9 cellular contexts compared by ENCODE assay signal in the genomic region with DNA sequence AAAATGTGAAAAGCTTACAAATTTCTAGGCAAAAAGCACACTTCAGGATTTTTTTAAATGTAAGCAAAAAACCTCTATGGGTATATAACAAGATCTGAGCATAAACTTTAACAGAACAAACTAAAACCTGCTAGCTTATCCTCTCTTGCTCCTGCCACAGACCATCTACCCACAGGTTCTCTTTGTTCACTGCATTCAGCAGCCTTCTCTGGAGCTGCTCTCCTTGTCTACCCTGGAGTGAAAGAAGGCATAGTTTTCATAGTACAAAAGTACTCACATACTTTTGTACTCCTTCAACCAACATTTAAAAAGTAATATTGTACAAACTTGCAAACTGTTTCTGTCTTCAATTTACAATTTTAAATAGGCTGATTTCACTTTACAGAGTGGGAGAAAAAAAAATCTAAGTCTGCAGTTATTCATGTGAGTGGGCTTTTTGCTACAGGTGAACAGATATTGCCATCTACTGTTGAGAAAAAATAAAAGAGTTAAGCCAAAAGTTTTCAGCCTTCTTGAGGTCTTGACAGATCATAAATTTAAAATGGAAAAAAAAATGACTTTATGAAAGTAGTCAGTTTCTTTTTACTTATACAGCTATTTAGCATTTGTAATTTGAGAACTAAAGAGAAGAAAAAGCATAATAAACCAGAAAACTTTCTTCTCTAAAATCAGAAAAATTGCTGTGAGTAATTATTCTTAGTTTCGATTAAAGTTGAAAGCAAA. TPM values are rescaled to one million over a fixed set of nuclear protein-coding genes. Genes with fewer than 3 reads are reported as not detected.
DNase-seq lines count a peak whose midpoint lies in the region; TF ChIP-seq lines count a peak whose summit lies in the region.
"Had no signal": no experiment of that assay in that cellular context is flagged by ENCODE, and none has a peak within 500 bp of the region (broad histone marks: within the 10 kb centered on the region; RNA-seq: fewer than 3 reads in every experiment).

No MANE protein-coding gene starts in this region.

- H3K27me3 ChIP-seq in OCI-LY3 (ENCODE audit: low read depth, low read length) (peaks cover 52% of the 10 kb centered on the region), esophagus muscularis mucosa (peaks cover 0 to 9% (median 0%) of the 10 kb centered on the region in 4 donors), tibial nerve (peaks cover 0 to 15% of the 10 kb centered on the region in 2 donors)

- H3K27me3 Mint-ChIP-seq in activated CD4-positive, alpha-beta T cell treated with anti-CD3 and anti-CD28 coated beads, Interleukin-2, amount 10 ng/mL, durations not matched to agents 7 days and 5 days: peaks cover 27% of the 10 kb centered on the region

- peak; percentile 11 for DNase-seq in NCI-H748 (lab: John Stamatoyannopoulos, UW; ENCODE audit: unreplicated experiment)
- DNase-seq in NCI-H748 treated with DMSO at 0.1 percent for 48 hours (lab: John Stamatoyannopoulos, UW): no peak
- DNase-seq in esophagus muscularis mucosa (ENCODE audit: extremely low spot score): no peak
- DNase-seq in superior temporal gyrus (ENCODE audit: extremely low spot score): peak; percentile 27
- no peak for DNase-seq in activated CD4-positive, alpha-beta T cell treated with anti-CD3 and anti-CD28 coated beads, Interleukin-2, amount 10 ng/mL, durations not matched to agents 7 days and 5 days
- DNase-seq in HCEC 1CT: no peak
- DNase-seq in tibial nerve (ENCODE audit: low spot score in 2 of 2): no peak
- DNase-seq: CD4-positive, CD25-positive, alpha-beta regulatory T cell had no signal

- H3K9me3 ChIP-seq in OCI-LY3 (ENCODE audit: insufficient read depth, low read length) (no peaks in the 10 kb centered on the region), esophagus muscularis mucosa (no peaks in the 10 kb centered on the region), tibial nerve (no peaks in the 10 kb centered on the region)

- 81% methylated on average over 1 of the region's 1 CpG for WGBS in esophagus muscularis mucosa
- WGBS in tibial nerve, 2 donors: 27 to 79% methylated on average over 1 of the region's 1 CpG

- H2AFZ ChIP-seq in OCI-LY3 (ENCODE audit: low read depth, low read length): no peak overlapping the region

- H3K4me1 Mint-ChIP-seq in activated CD4-positive, alpha-beta T cell treated with anti-CD3 and anti-CD28 coated beads, Interleukin-2, amount 10 ng/mL, durations not matched to agents 7 days and 5 days: peaks cover 7% of the 10 kb centered on the region

- TF ChIP-seq CTCF in OCI-LY3 (IDR thresholded peaks at IDR 0.05; ENCODE audit: low read depth, low read length) (peak; percentile 79), esophagus muscularis mucosa (IDR thresholded peaks at IDR 0.05) (peak; percentile 47 to 60 (median 56)), tibial nerve (IDR thresholded peaks at IDR 0.05) (peak in 2 of 5 experiments; percentile 15 to 53)

- no peak overlapping the region for H3K27ac ChIP-seq in OCI-LY3 (ENCODE audit: low read length)
- H3K27ac ChIP-seq in esophagus muscularis mucosa (replicated peaks in 1 of 4): no peak overlapping the region
- no peak overlapping the region for H3K27ac ChIP-seq in tibial nerve

- no peak overlapping the region for H3K4me3 Mint-ChIP-seq in activated CD4-positive, alpha-beta T cell treated with anti-CD3 and anti-CD28 coated beads, Interleukin-2, amount 10 ng/mL, durations not matched to agents 7 days and 5 days
- H3K4me3 Mint-ChIP-seq: CD4-positive, CD25-positive, alpha-beta regulatory T cell had no signal

- intact Hi-C loops in esophagus muscularis mucosa (cut with DNase I): loop anchor here (5.0 to 10.0 kb wide), 3 partner anchors 77 to 880 kb away; no protein-coding TSS in a partner anchor

- H3K36me3 Mint-ChIP-seq in activated CD4-positive, alpha-beta T cell treated with anti-CD3 and anti-CD28 coated beads, Interleukin-2, amount 10 ng/mL, durations not matched to agents 7 days and 5 days (ENCODE audit: low read depth): no peaks in the 10 kb centered on the region
- H3K36me3 Mint-ChIP-seq: CD4-positive, CD25-positive, alpha-beta regulatory T cell had no signal

- H3K79me2 ChIP-seq in OCI-LY3 (ENCODE audit: low read length): no peaks in the 10 kb centered on the region

- H4K20me1 ChIP-seq in OCI-LY3 (ENCODE audit: insufficient read depth, low read length): no peaks in the 10 kb centered on the region

- CTCF ChIA-PET in activated CD4-positive, alpha-beta T cell treated with anti-CD3 and anti-CD28 coated beads, Interleukin-2, amount 10 ng/mL, durations not matched to agents 7 days and 5 days (lab: Charles Lee): no interaction called here

- no peak overlapping the region for H3K9ac ChIP-seq in OCI-LY3 (ENCODE audit: low read length)

- H3K4me1 ChIP-seq in OCI-LY3 (ENCODE audit: low read length) (peaks cover 9% of the 10 kb centered on the region), esophagus muscularis mucosa (peaks cover 0 to 6% (median 3%) of the 10 kb centered on the region in 4 donors), tibial nerve (no peaks in the 10 kb centered on the region)

- H3K4me2 ChIP-seq in OCI-LY3 (ENCODE audit: low read length): no peak overlapping the region

- POLR2A ChIA-PET in activated CD4-positive, alpha-beta T cell treated with anti-CD3 and anti-CD28 coated beads, Interleukin-2, amount 10 ng/mL, durations not matched to agents 7 days and 5 days (lab: Charles Lee): no interaction called here

- TF ChIP-seq EP300 in esophagus muscularis mucosa (IDR thresholded peaks at IDR 0.05) (no peak), tibial nerve (IDR thresholded peaks at IDR 0.05) (no peak)

- H3K36me3 ChIP-seq in OCI-LY3 (replicated peaks; ENCODE audit: low read depth, low read length) (no peaks in the 10 kb centered on the region), esophagus muscularis mucosa (no peaks in the 10 kb centered on the region), tibial nerve (no peaks in the 10 kb centered on the region)

- H3K9me3 Mint-ChIP-seq in activated CD4-positive, alpha-beta T cell treated with anti-CD3 and anti-CD28 coated beads, Interleukin-2, amount 10 ng/mL, durations not matched to agents 7 days and 5 days: no peaks in the 10 kb centered on the region
- H3K9me3 Mint-ChIP-seq: CD4-positive, CD25-positive, alpha-beta regulatory T cell had no signal

- TF ChIP-seq POLR2A in esophagus muscularis mucosa (IDR thresholded peaks at IDR 0.05; ENCODE audit: low read depth) (no peak), tibial nerve (IDR thresholded peaks at IDR 0.05) (no peak)

- H3K27ac Mint-ChIP-seq in activated CD4-positive, alpha-beta T cell treated with anti-CD3 and anti-CD28 coated beads, Interleukin-2, amount 10 ng/mL, durations not matched to agents 7 days and 5 days: no peak overlapping the region
- H3K27ac Mint-ChIP-seq: CD4-positive, CD25-positive, alpha-beta regulatory T cell had no signal

- H3K4me3 ChIP-seq in OCI-LY3 (ENCODE audit: low read length) (no peak overlapping the region), esophagus muscularis mucosa (no peak overlapping the region), tibial nerve (no peak overlapping the region)

RNA-seq across cellular contexts. Expression of a gene that starts 20.4 kb away (rescaled TPM):
- total RNA-seq in esophagus muscularis mucosa (10 to 100 TPM; 19.1 to 93.6 (median 63.7) TPM), tibial nerve (100 to 1,000 TPM; 110 to 241 (median 179) TPM)
- 1 to 10 TPM; 1.8 to 4.6 TPM for total RNA-seq in activated CD4-positive, alpha-beta T cell treated with anti-CD3 and anti-CD28 coated beads, Interleukin-2, amount 10 ng/mL, durations not matched to agents 7 days and 5 days

RNA-seq across cellular contexts. Expression of a gene that starts 24.9 kb away (rescaled TPM):
- 1 to 10 TPM; 2.7 to 4.5 (median 4.3) TPM for total RNA-seq in esophagus muscularis mucosa
- under 1 TPM; 0.20 to 0.23 TPM for total RNA-seq in activated CD4-positive, alpha-beta T cell treated with anti-CD3 and anti-CD28 coated beads, Interleukin-2, amount 10 ng/mL, durations not matched to agents 7 days and 5 days
- 1 to 10 TPM in 3 of 4 donors, under 1 TPM in 1; 0.78 to 3.9 (median 2.5) TPM for total RNA-seq in tibial nerve
- total RNA-seq: CD4-positive, CD25-positive, alpha-beta regulatory T cell had no signal

RNA-seq across cellular contexts. Expression of a gene that starts 28.7 kb away (rescaled TPM):
- total RNA-seq in esophagus muscularis mucosa: 10 to 100 TPM; 11.7 to 15.7 (median 14.7) TPM
- 10 to 100 TPM; 14.8 to 16.4 TPM for total RNA-seq in activated CD4-positive, alpha-beta T cell treated with anti-CD3 and anti-CD28 coated beads, Interleukin-2, amount 10 ng/mL, durations not matched to agents 7 days and 5 days
- total RNA-seq in tibial nerve: 10 to 100 TPM; 10.8 to 24.3 (median 16.8) TPM

Comparison
In these comparisons a context has a peak if more than half of its experiments do, and no peak if none do; other contexts are left out.
1. DNase-seq: peak in NCI-H748 (single experiment) and superior temporal gyrus (single experiment); none in NCI-H748 treated with DMSO at 0.1 percent for 48 hours (single experiment), esophagus muscularis mucosa (single experiment), activated CD4-positive, alpha-beta T cell treated with anti-CD3 and anti-CD28 coated beads, Interleukin-2, amount 10 ng/mL, durations not matched to agents 7 days and 5 days (single experiment), HCEC 1CT (single experiment) and tibial nerve (0 of 2).